ENCODE assay signal across 13 cellular contexts in the genomic region with DNA sequence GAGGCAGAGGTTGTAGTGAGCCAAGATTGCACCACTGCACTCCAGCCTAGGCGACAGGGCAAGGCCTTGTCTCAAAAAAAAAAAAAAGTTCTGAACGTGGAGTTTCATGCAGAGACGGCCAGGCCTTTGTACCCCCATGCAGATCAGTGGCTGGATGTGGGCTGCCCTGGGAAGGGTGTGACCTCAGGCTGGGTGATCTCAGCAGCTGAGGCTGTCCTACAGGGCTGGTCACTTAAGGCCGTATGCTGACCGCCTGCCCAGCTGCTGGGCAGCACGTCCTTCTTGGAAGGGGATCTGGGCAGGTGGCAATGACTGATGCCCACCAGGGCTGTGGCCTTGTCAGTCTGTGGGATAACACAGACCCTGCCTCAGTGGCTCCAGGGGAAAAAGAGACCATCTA. TPM values are rescaled to one million over a fixed set of nuclear protein-coding genes. Genes with fewer than 3 reads are reported as not detected.
DNase-seq lines count a peak whose midpoint lies in the region; ATAC-seq and TF ChIP-seq lines count a peak whose summit lies in the region.
"Had no signal": no experiment of that assay in that cellular context is flagged by ENCODE, and none has a peak within 500 bp of the region (broad histone marks: within the 10 kb centered on the region; RNA-seq: fewer than 3 reads in every experiment).

No MANE protein-coding gene starts in this region.

- H3K4me1 ChIP-seq in DOHH2 (ENCODE audit: control insufficient read depth, low read length) (peaks cover 98% of the 10 kb centered on the region), OCI-LY3 (ENCODE audit: low read length) (peaks cover 80% of the 10 kb centered on the region)
- H3K4me1 ChIP-seq: Caco-2 had no signal

- H3K9me3 ChIP-seq in DOHH2 (ENCODE audit: control insufficient read depth, insufficient read depth, low read length): peaks cover 7% of the 10 kb centered on the region; the same call in 1 of the 2 replicates
- no peaks in the 10 kb centered on the region for H3K9me3 ChIP-seq in OCI-LY3 (ENCODE audit: insufficient read depth, low read length)
- H3K9me3 ChIP-seq: Caco-2 had no signal

- no peaks in the 10 kb centered on the region for H3K9me2 ChIP-seq in DOHH2 (replicated peaks; ENCODE audit: control insufficient read depth, low read length)

- no peak for ATAC-seq in HG03196 (IDR thresholded peaks at IDR 0.05; ENCODE audit: unreplicated experiment)
- ATAC-seq: GM12878, GM23338 had no signal

- H2AFZ ChIP-seq in OCI-LY3 (ENCODE audit: low read depth, low read length): no peak overlapping the region
- H2AFZ ChIP-seq: GM23338 had no signal

- DNase-seq in myocyte (ENCODE audit: low read depth) (peak; percentile 59), midbrain (lab: John Stamatoyannopoulos, UW) (no peak), NCI-H82 treated with DMSO at 0.1 percent for 48 hours (lab: John Stamatoyannopoulos, UW; ENCODE audit: unreplicated experiment) (no peak), hypothalamus (lab: John Stamatoyannopoulos, UW) (no peak)
- DNase-seq: Caco-2; CD8-positive, alpha-beta memory T cell; DMS53; H7 had no signal

- H3K27me3 ChIP-seq in DOHH2 (ENCODE audit: control insufficient read depth, low read length): no peaks in the 10 kb centered on the region
- H3K27me3 ChIP-seq in OCI-LY3 (ENCODE audit: low read depth, low read length): no peaks in the 10 kb centered on the region

- peak overlapping the region; percentile 63 for H3K4me2 ChIP-seq in DOHH2 (ENCODE audit: low read length)
- H3K4me2 ChIP-seq in OCI-LY3 (ENCODE audit: low read length): no peak overlapping the region
- H3K4me2 ChIP-seq: GM23338 had no signal

- H3K9ac ChIP-seq in OCI-LY3 (ENCODE audit: low read length): peak overlapping the region; percentile 21; the same call in 1 of the 2 replicates

- TF ChIP-seq CTCF in DOHH2 (IDR thresholded peaks at IDR 0.05; ENCODE audit: low read depth, low read length, poor library complexity, severe bottlenecking) (no peak), OCI-LY3 (IDR thresholded peaks at IDR 0.05; ENCODE audit: low read depth, low read length) (no peak)

- H3K27ac ChIP-seq in DOHH2 (ENCODE audit: low read depth, low read length): peak overlapping the region; percentile 99
- H3K27ac ChIP-seq in OCI-LY3 (ENCODE audit: low read length): peak overlapping the region; percentile 96

- H3K4me3 ChIP-seq in DOHH2 (ENCODE audit: low read length): peak overlapping the region; percentile 63
- no peak overlapping the region for H3K4me3 ChIP-seq in OCI-LY3 (ENCODE audit: low read length)
- H3K4me3 ChIP-seq: GM12878, GM23338 had no signal

- peaks cover 12% of the 10 kb centered on the region for H3K79me2 ChIP-seq in DOHH2 (ENCODE audit: control insufficient read depth, low read length)
- no peaks in the 10 kb centered on the region for H3K79me2 ChIP-seq in OCI-LY3 (ENCODE audit: low read length)

- H3F3A ChIP-seq in DOHH2 (ENCODE audit: control insufficient read depth, insufficient read depth): peaks cover 41% of the 10 kb centered on the region

- H3K36me3 ChIP-seq in DOHH2 (ENCODE audit: control insufficient read depth, low read length): peaks cover 11% of the 10 kb centered on the region
- H3K36me3 ChIP-seq in OCI-LY3 (replicated peaks; ENCODE audit: low read depth, low read length): peaks cover 9% of the 10 kb centered on the region

- H4K20me1 ChIP-seq in DOHH2 (ENCODE audit: control insufficient read depth, insufficient read depth, low read depth, low read length): no peaks in the 10 kb centered on the region
- no peaks in the 10 kb centered on the region for H4K20me1 ChIP-seq in OCI-LY3 (ENCODE audit: insufficient read depth, low read length)

RNA-seq across cellular contexts. Expression of a gene that starts 37.2 kb away (rescaled TPM):
- 218 and 267 TPM in 2 replicates for total RNA-seq in myocyte
- polyA plus RNA-seq in myocyte (2012): 219 TPM
